ENCODE assay signal across 8 cellular contexts in the genomic region with DNA sequence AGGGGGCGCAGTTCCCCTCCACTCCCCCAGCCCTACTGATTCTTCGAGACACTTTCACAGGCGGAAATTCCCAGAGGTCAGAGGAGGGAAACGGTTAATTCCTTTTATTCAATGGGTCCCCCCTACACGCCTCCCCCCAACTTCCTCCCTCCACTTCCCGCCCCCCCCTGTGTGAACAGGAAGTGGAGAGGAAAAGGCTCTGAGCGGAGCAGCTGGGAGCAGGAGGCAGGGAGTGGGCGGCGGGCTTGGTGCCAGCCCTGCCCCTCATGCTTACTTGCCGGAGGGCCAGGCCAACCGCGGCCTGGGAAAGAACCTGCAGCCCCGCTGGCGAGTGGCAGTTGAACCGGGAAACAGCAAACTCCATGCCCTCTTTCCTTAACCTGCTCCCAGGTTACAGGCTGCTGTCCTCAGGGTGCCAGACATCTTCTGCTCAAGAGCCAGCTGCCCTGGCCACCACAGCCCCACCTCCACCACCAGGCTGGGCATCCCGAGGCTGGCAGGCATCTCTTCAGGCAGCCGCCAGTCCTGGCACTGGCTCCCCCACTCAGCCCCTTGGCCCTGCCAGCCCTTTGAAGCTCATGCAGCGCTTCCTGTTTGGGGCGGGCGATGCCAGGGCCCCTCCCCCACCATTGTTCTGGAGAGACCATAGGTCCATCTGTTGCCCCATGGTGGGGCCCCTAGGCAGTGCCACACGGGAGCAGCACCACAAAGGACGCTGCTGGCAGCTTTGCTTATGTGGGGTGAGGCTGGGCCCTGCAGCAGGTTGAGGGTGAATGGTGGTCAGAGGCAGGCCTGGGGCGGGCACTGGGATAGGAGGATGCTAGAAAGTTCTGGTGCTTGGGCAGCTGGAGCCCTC. TPM values are rescaled to one million over a fixed set of nuclear protein-coding genes. Genes with fewer than 3 reads are reported as not detected.
DNase-seq lines count a peak whose midpoint lies in the region; ATAC-seq and TF ChIP-seq lines count a peak whose summit lies in the region.

No MANE protein-coding gene starts in this region.

- 6% methylated on average over 6 of the region's 23 CpGs for WGBS in right lobe of liver (ENCODE audit: insufficient coverage, low coverage, low lambda C conversion rate, missing lambda C conversion rate)

- peak overlapping the region; percentile 71 to 98 (median 95) for H3K27ac ChIP-seq in right lobe of liver

- intact Hi-C loops in right lobe of liver (cut with DNase I), result loop anchor here (10.0 kb wide), 3 partner anchors 108 to 278 kb away; no protein-coding TSS in a partner anchor

- peaks cover 0 to 11% (median 6%) of the 10 kb centered on the region in 4 donors for H3K36me3 ChIP-seq in right lobe of liver

- no peaks in the 10 kb centered on the region for H3K27me3 Mint-ChIP-seq in central memory CD8-positive, alpha-beta T cell
- H3K27me3 Mint-ChIP-seq in stimulated activated naive CD8-positive, alpha-beta T cell treated with anti-CD3 and anti-CD28 coated beads, Interleukin-15, amount 100 ng/mL, for 72 hours, result no peaks in the 10 kb centered on the region

- peak overlapping the region; percentile 92 for H3K4me3 Mint-ChIP-seq in central memory CD8-positive, alpha-beta T cell
- peak overlapping the region; percentile 90 to 95 for H3K4me3 Mint-ChIP-seq in stimulated activated naive CD8-positive, alpha-beta T cell treated with anti-CD3 and anti-CD28 coated beads, Interleukin-15, amount 100 ng/mL, for 72 hours

- DNase-seq in COLO668 (lab: John Stamatoyannopoulos, UW; ENCODE audit: unreplicated experiment) (peak; percentile 93), T-helper 1 cell (peak in 4 of 5 donors; percentile 37 to 74 (median 40)), right lobe of liver (peak; percentile 69 to 84 (median 81)), GM03348 (ENCODE audit: low spot score) (no peak)
- peak in 1 of 2 donors; percentile 44 for DNase-seq in central memory CD8-positive, alpha-beta T cell (ENCODE audit: low spot score in 2 of 2)
- DNase-seq in stimulated activated naive CD8-positive, alpha-beta T cell treated with anti-CD3 and anti-CD28 coated beads, Interleukin-15, amount 100 ng/mL, for 72 hours, result peak; percentile 55 to 77

- no peaks in the 10 kb centered on the region for H3K9me3 Mint-ChIP-seq in central memory CD8-positive, alpha-beta T cell
- H3K9me3 Mint-ChIP-seq in stimulated activated naive CD8-positive, alpha-beta T cell treated with anti-CD3 and anti-CD28 coated beads, Interleukin-15, amount 100 ng/mL, for 72 hours, result no peaks in the 10 kb centered on the region

- no peak for TF ChIP-seq CTCF in right lobe of liver (IDR thresholded peaks at IDR 0.05)

- H3K36me3 Mint-ChIP-seq in central memory CD8-positive, alpha-beta T cell (ENCODE audit: insufficient read depth), result peaks cover 12% of the 10 kb centered on the region

- H3K27ac Mint-ChIP-seq in central memory CD8-positive, alpha-beta T cell (ENCODE audit: low read depth), result peak overlapping the region; percentile 74
- peak overlapping the region; percentile 88 to 95 for H3K27ac Mint-ChIP-seq in stimulated activated naive CD8-positive, alpha-beta T cell treated with anti-CD3 and anti-CD28 coated beads, Interleukin-15, amount 100 ng/mL, for 72 hours

- H3K27me3 ChIP-seq in right lobe of liver, result no peaks in the 10 kb centered on the region

- H3K9me3 ChIP-seq in right lobe of liver, result no peaks in the 10 kb centered on the region

- peaks cover 27% of the 10 kb centered on the region for H3K4me1 Mint-ChIP-seq in central memory CD8-positive, alpha-beta T cell
- peaks cover 62% of the 10 kb centered on the region for H3K4me1 Mint-ChIP-seq in stimulated activated naive CD8-positive, alpha-beta T cell treated with anti-CD3 and anti-CD28 coated beads, Interleukin-15, amount 100 ng/mL, for 72 hours

- ATAC-seq in HG03520 (IDR thresholded peaks at IDR 0.05; ENCODE audit: unreplicated experiment), result peak; percentile 2
- ATAC-seq in central memory CD8-positive, alpha-beta T cell (replicated peaks; ENCODE audit: extremely low read depth, poor library complexity, severe bottlenecking), result peak; percentile 59
- peak in 3 of 4 donors; percentile 3 to 23 (median 13) for ATAC-seq in right lobe of liver
- ATAC-seq in stimulated activated naive CD8-positive, alpha-beta T cell treated with anti-CD3 and anti-CD28 coated beads, Interleukin-15, amount 100 ng/mL, for 72 hours, result peak; percentile 68
- ATAC-seq in HG03571 (IDR thresholded peaks at IDR 0.05; ENCODE audit: unreplicated experiment), result no peak

- no peak for TF ChIP-seq POLR2A in right lobe of liver (IDR thresholded peaks at IDR 0.05)

- H3K4me3 ChIP-seq in right lobe of liver, result peak overlapping the region; percentile 31 to 38 (median 32)

- H3K4me1 ChIP-seq in right lobe of liver, result peaks cover 0 to 77% (median 33%) of the 10 kb centered on the region in 4 donors

RNA-seq across cellular contexts. Expression of a gene that starts 12.9 kb away (rescaled TPM):
- total RNA-seq in right lobe of liver, result 10 to 100 TPM in 5 of 6 experiments, 1 to 10 TPM in 1; 8.4 to 24.7 (median 12.9) TPM

RNA-seq across cellular contexts. Expression of a gene that starts 22.0 kb away (rescaled TPM):
- 1 to 10 TPM; 2.9 to 8.7 (median 4.2) TPM for total RNA-seq in right lobe of liver

RNA-seq across cellular contexts. Expression of a gene that starts 33.1 kb away (rescaled TPM):
- total RNA-seq in right lobe of liver, result not detected

RNA-seq across cellular contexts. Expression of a gene that starts 46.1 kb away (rescaled TPM):
- total RNA-seq in right lobe of liver, result 10 to 100 TPM in 2 of 6 experiments, 1 to 10 TPM in 1, under 1 TPM in 3; 0.22 to 11.6 (median 0.97) TPM
